In the genomic region with DNA sequence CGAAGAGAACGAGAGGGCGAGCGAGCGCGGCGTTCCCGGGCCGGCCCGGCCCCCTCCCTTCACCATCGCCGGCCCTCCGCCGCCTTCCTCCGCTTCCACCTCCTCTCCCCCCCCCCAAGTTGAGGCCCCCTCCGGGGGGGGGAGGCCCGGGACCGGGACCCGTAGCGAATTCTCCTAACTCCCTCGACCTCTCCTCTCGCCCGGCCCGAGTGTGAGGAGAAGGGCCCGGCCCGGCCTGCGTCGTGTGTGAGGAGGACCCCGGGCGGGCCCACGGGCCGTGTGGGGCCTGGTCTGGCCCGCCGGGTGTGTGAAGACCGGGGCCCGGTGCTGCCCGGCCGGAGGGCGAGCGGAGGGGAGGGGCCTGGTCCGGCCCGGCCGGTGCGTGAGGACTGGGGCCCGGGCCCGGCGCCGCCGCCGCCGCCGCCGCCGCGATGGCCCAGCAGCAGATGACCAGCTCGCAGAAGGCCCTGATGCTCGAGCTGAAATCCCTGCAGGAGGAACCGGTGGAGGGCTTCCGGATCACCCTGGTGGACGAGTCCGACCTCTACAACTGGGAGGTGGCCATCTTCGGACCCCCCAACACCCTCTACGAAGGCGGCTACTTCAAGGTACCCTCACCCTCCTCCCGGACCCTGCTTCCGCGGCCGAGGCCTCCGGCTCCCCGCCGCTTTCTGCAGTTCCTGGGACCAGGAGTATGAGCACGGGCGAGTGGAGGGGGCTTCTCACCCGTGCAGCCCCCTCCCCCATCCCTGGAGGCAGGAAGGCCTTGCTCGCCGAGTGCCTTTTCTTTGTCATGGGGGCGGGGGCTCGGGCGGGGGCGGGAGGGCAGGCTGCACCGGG, we compare ENCODE assay signal across 8 cellular contexts. TPM values are rescaled to one million over a fixed set of nuclear protein-coding genes. Genes with fewer than 3 reads are reported as not detected.
A peak's percentile ranks its signal among the peaks of the same experiment; 100 is the strongest.
DNase-seq lines count a peak whose midpoint lies in the region; ATAC-seq and TF ChIP-seq lines count a peak whose summit lies in the region.

No MANE protein-coding gene starts in this region.

- no peaks in the 10 kb centered on the region for H3K27me3 ChIP-seq in breast epithelium

- intact Hi-C loops in breast epithelium (cut with DNase I; ENCODE audit: low total_unique reads) = loop anchor here (5.0 kb wide), 2 partner anchors 35 to 540 kb away; no protein-coding TSS in a partner anchor

- no peaks in the 10 kb centered on the region for H3K36me3 ChIP-seq in breast epithelium

- H3K9me3 Mint-ChIP-seq in immature natural killer cell = no peaks in the 10 kb centered on the region

- peak overlapping the region; percentile 84 for H3K4me3 ChIP-seq in LNCaP clone FGC (ENCODE audit: low read depth, low read length)
- peak overlapping the region; percentile 84 to 91 (median 90) for H3K4me3 ChIP-seq in breast epithelium

- TF ChIP-seq POLR2A in breast epithelium (IDR thresholded peaks at IDR 0.05) = no peak

- H3K27ac ChIP-seq in VCaP = peak overlapping the region; percentile 100
- H3K27ac ChIP-seq in breast epithelium = peak overlapping the region; percentile 98 to 99

- DNase-seq in GDM1 (lab: John Stamatoyannopoulos, UW) = peak; percentile 29
- no peak for DNase-seq in LNCaP clone FGC (ENCODE audit: low read depth)
- DNase-seq in breast epithelium (ENCODE audit: low spot score in 2 of 2) = peak; percentile 35 to 56
- DNase-seq in immature natural killer cell = peak; percentile 61 to 65 (median 64)
- DNase-seq in smooth muscle cell of the brain vasculature (ENCODE audit: low read depth, low spot score) = peak; percentile 31
- DNase-seq in NCI-H187 treated with DMSO at 0.1 percent for 48 hours (lab: John Stamatoyannopoulos, UW) = no peak

- H3K4me1 Mint-ChIP-seq in immature natural killer cell = peaks cover 58 to 61% of the 10 kb centered on the region in 2 donors

- H3K27ac Mint-ChIP-seq in immature natural killer cell = peak overlapping the region; percentile 69 to 99 (median 78)

- H3K4me1 ChIP-seq in breast epithelium = peaks cover 0 to 9% of the 10 kb centered on the region in 2 donors

- no peaks in the 10 kb centered on the region for H3K36me3 Mint-ChIP-seq in immature natural killer cell

- TF ChIP-seq CTCF in LNCaP clone FGC (IDR thresholded peaks at IDR 0.05; ENCODE audit: control insufficient read depth, extremely low read depth, insufficient read depth) (no peak), VCaP (conservative IDR thresholded peaks at IDR 0.05) (peak; percentile 41), breast epithelium (IDR thresholded peaks at IDR 0.05) (peak in 1 of 3 donors; percentile 22)

- peak; percentile 21 for ATAC-seq in GM21737 (IDR thresholded peaks at IDR 0.05; ENCODE audit: unreplicated experiment)

- H3K9me3 ChIP-seq in breast epithelium = no peaks in the 10 kb centered on the region

- H3K4me3 Mint-ChIP-seq in immature natural killer cell = peak overlapping the region; percentile 94 to 99 (median 97)

- H3K27me3 Mint-ChIP-seq in immature natural killer cell (ENCODE audit: low read depth in 3 of 3) = peaks cover 14 to 21% (median 16%) of the 10 kb centered on the region in 3 donors

RNA-seq across cellular contexts. Expression of a gene that starts 0.6 kb away (rescaled TPM):
- 10 to 100 TPM; 21.2 to 35.0 (median 22.6) TPM for total RNA-seq in breast epithelium
- 10 to 100 TPM; 13.9 to 21.9 (median 18.0) TPM for polyA plus RNA-seq in immature natural killer cell

RNA-seq across cellular contexts. Expression of a gene that starts 22.2 kb away (rescaled TPM):
- total RNA-seq in breast epithelium = under 1 TPM in 1 of 3 donors, not detected in 2; 0.33 TPM
- 1 to 10 TPM in 1 of 3 donors, not detected in 2; 1.6 TPM for polyA plus RNA-seq in immature natural killer cell

Comparison
In these comparisons a context has a peak if more than half of its experiments do, and no peak if none do; other contexts are left out.
1. DNase-seq: peak in GDM1 (single experiment), breast epithelium (2 of 2), immature natural killer cell (3 of 3) and smooth muscle cell of the brain vasculature (single experiment); none in LNCaP clone FGC (single experiment) and NCI-H187 treated with DMSO at 0.1 percent for 48 hours (single experiment).